ENCODE assay signal across 19 cellular contexts in the genomic region with DNA sequence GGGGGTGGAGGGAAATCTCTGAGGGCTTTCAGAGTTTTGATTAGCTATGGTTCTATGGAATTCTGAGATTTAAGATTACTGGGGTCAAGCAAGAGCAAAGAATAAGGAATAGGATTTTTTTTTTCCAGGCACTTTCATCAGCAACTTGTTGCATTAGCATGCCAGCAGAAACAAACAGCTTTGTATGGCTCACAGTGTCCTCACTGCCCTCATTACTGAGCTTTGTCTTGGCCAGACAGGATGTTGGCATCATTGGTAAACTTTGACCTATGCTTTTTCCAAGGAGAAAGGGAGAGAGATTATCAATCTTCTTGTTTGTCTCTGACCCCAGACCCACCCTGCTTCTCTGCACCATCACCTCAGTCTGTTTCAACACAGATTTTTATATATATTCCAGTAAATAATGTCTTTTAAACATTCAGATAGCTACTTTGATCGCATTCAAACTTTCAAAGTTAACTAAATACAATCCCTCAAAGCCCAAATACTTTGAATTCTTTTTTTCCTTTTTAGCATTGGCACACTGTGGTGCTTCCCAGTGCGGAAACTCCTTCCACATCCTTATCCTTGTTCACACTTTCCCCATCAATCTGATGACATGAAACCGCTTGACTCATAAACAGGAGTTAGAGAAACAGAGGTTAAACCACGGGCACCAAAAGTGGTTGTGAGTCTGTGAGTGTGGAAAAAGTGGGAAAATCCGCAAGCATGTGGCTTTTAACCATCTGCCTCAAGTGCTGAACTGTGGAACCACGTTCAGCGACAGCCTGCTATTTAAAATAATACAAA.
"Had no signal": no experiment of that assay in that cellular context is flagged by ENCODE, and none has a peak within 500 bp of the region (broad histone marks: within the 10 kb centered on the region; RNA-seq: fewer than 3 reads in every experiment).

No MANE protein-coding gene starts in this region.

- H3K36me3 ChIP-seq: lower lobe of right lung, right atrium auricular region, tibial nerve, uterus had no signal

- H3K4me3 Mint-ChIP-seq: activated naive CD4-positive, alpha-beta T cell treated with anti-CD3 and anti-CD28 coated beads, Interleukin-2, amount 50 U/mL, for 24 hours; activated T-cell treated with anti-CD3 and anti-CD28 coated beads, Interleukin-2, amount 50 U/mL, for 72 hours; brain; effector memory CD8-positive, alpha-beta T cell; naive B cell had no signal

- H3K27ac Mint-ChIP-seq: activated naive CD4-positive, alpha-beta T cell treated with anti-CD3 and anti-CD28 coated beads, Interleukin-2, amount 50 U/mL, for 24 hours; activated T-cell treated with anti-CD3 and anti-CD28 coated beads, Interleukin-2, amount 50 U/mL, for 72 hours; brain; effector memory CD8-positive, alpha-beta T cell; naive B cell had no signal

- H3K4me1 ChIP-seq: right atrium auricular region, uterus had no signal

- H3K36me3 Mint-ChIP-seq: activated naive CD4-positive, alpha-beta T cell treated with anti-CD3 and anti-CD28 coated beads, Interleukin-2, amount 50 U/mL, for 24 hours; brain; naive B cell had no signal

- ATAC-seq: activated T-cell treated with anti-CD3 and anti-CD28 coated beads, Interleukin-2, amount 50 U/mL, for 72 hours; effector memory CD8-positive, alpha-beta T cell; foreskin keratinocyte; left colon; lower lobe of right lung; stimulated activated naive CD8-positive, alpha-beta T cell treated with anti-CD3 and anti-CD28 coated beads, Interleukin-15, Interleukin-2, amounts not matched to agents 100 U/mL and 50 U/mL, for 24 hours had no signal

- H3K27me3 ChIP-seq: foreskin keratinocyte, right atrium auricular region, tibial nerve, uterus had no signal

- H3K27ac ChIP-seq: foreskin keratinocyte, lower lobe of right lung, right atrium auricular region, uterus had no signal

- DNase-seq: activated CD4-positive, alpha-beta T cell treated with anti-CD3 and anti-CD28 coated beads, Interleukin-2, amount 50 U/mL, for 4 hours; activated gamma-delta T cell; activated T-cell treated with anti-CD3 and anti-CD28 coated beads, Interleukin-2, amount 50 U/mL, for 72 hours; amniotic stem cell; effector memory CD8-positive, alpha-beta T cell; foreskin keratinocyte; islet precursor cell; left colon; lower lobe of right lung; naive B cell; stimulated activated CD4-positive, alpha-beta T cell treated with anti-CD3 and anti-CD28 coated beads, Interleukin-2, amount 100 ng/mL, for 24 hours; stimulated activated naive CD8-positive, alpha-beta T cell treated with anti-CD3 and anti-CD28 coated beads, Interleukin-15, Interleukin-2, amounts not matched to agents 100 U/mL and 50 U/mL, for 24 hours; SW 1271; T-helper 2 cell; uterus had no signal

- H3K9me3 Mint-ChIP-seq: activated T-cell treated with anti-CD3 and anti-CD28 coated beads, Interleukin-2, amount 50 U/mL, for 72 hours; brain; effector memory CD8-positive, alpha-beta T cell had no signal

- H3K4me1 Mint-ChIP-seq: activated naive CD4-positive, alpha-beta T cell treated with anti-CD3 and anti-CD28 coated beads, Interleukin-2, amount 50 U/mL, for 24 hours; brain; naive B cell had no signal

- H3K9me3 ChIP-seq: lower lobe of right lung, right atrium auricular region, tibial nerve, uterus had no signal

- H3K4me3 ChIP-seq: lower lobe of right lung, right atrium auricular region, tibial nerve, uterus had no signal
